In the genomic region with DNA sequence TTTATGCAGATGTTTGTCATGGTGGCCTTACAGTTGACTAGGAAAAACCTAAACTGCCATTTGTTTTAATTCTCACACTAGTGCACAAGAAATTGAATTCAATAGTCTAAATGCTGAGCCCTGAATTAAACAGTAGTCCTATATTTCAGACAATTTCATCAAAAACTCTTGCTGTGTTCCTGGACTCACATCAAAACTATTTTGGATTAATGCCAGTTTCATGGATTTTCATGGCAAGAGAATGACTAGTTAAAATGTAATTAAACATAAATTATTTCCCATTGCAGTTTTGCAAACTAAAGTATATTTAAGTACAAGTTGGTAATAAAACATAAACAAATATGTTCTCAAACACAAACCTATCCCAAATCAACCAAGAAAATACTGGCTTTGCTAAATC, we compare ENCODE assay signal across 17 cellular contexts.
DNase-seq lines count a peak whose midpoint lies in the region; ATAC-seq, FAIRE-seq and TF ChIP-seq lines count a peak whose summit lies in the region.
"Had no signal": no experiment of that assay in that cellular context is flagged by ENCODE, and none has a peak within 500 bp of the region (broad histone marks: within the 10 kb centered on the region; RNA-seq: fewer than 3 reads in every experiment).

No MANE protein-coding gene starts in this region.

- no peaks in the 10 kb centered on the region for H3K9me3 ChIP-seq in A549
- H3K9me3 ChIP-seq in BE2C, result no peaks in the 10 kb centered on the region; the same call in 1 of the 2 replicates

- DNase-seq in A549 (ENCODE audit: low read depth in 1 of 2, low spot score in 1 of 2) (no peak), M059J (ENCODE audit: low read depth) (peak; percentile 13), astrocyte of the spinal cord (ENCODE audit: low read depth, low spot score) (peak; percentile 32), fibroblast of the conjunctiva (ENCODE audit: low read depth) (peak; percentile 4), BE2C (no peak), AG08396 (ENCODE audit: low spot score) (no peak), DMS153 (lab: John Stamatoyannopoulos, UW) (no peak)
- DNase-seq: DMS79 treated with DMSO at 0.1 percent for 48 hours, GF-D8, GOT3, NCI-H1417 treated with DMSO at 0.1 percent for 48 hours, NCI-H2029, NCI-H524 treated with DMSO at 0.1 percent for 48 hours, OCI-M1 had no signal

- TF ChIP-seq POLR2A in A549 (IDR thresholded peaks at IDR 0.05; ENCODE audit: low read length), result no peak

- in situ Hi-C loops in astrocyte of the spinal cord (cut with HindIII; ENCODE audit: low sequenced_read_pairs), result no loop called here

- POLR2A ChIA-PET in A549 (lab: Yijun Ruan, JAX), result no interaction called here

- H3K4me3 ChIP-seq in A549 (no peak overlapping the region), astrocyte of the spinal cord (ENCODE audit: low read depth, low read length) (no peak overlapping the region), BE2C (ENCODE audit: low read depth, low read length) (no peak overlapping the region)

- no peak overlapping the region for H3K27ac ChIP-seq in A549
- H3K27ac ChIP-seq: HL-60, KMS-11 had no signal

- H3K27me3 ChIP-seq in BE2C, result no peaks in the 10 kb centered on the region

- no peak for ATAC-seq in A549
- ATAC-seq in GM18861 (IDR thresholded peaks at IDR 0.05; ENCODE audit: unreplicated experiment), result no peak

- peak; percentile 32 for FAIRE-seq in A549 (lab: Jason Lieb, UNC)

- no peak for TF ChIP-seq RAD21 in A549 (conservative IDR thresholded peaks at IDR 0.05 in 1 of 2, IDR thresholded peaks at IDR 0.05 in 1 of 2)

- H3K36me3 ChIP-seq in BE2C, result no peaks in the 10 kb centered on the region

- no peak overlapping the region for H3K4me2 ChIP-seq in A549
- H3K4me2 ChIP-seq: KMS-11 had no signal

- TF ChIP-seq EP300 in A549 (IDR thresholded peaks at IDR 0.05), result no peak

- H3K4me1 ChIP-seq in A549 (no peaks in the 10 kb centered on the region), BE2C (no peaks in the 10 kb centered on the region)

- CTCF ChIA-PET in A549 (lab: Yijun Ruan, JAX), result no interaction called here

- TF ChIP-seq CTCF in A549 (IDR thresholded peaks at IDR 0.05) (no peak), astrocyte of the spinal cord (IDR thresholded peaks at IDR 0.05; ENCODE audit: low read depth, low read length) (no peak), BE2C (IDR thresholded peaks at IDR 0.05; ENCODE audit: low read depth, low read length) (no peak)

TF ChIP-seq in A549, 52 proteins besides CTCF, POLR2A, EP300 and RAD21:
- TF ChIP-seq TP53 (CRISPR knock-in tag; IDR thresholded peaks at IDR 0.05) (no peak), RNF2 (IDR thresholded peaks at IDR 0.05; ENCODE audit: borderline replicate concordance, low read depth) (no peak), NR3C1 (IDR thresholded peaks at IDR 0.05) (no peak), ZNF302 (CRISPR knock-in tag; IDR thresholded peaks at IDR 0.05) (no peak), ZC3H11A (IDR thresholded peaks at IDR 0.05) (no peak), SREBF2 (IDR thresholded peaks at IDR 0.05) (no peak), MYC (IDR thresholded peaks at IDR 0.05; ENCODE audit: borderline replicate concordance, low read length) (no peak), FOXS1 (CRISPR knock-in tag; IDR thresholded peaks at IDR 0.05) (no peak), GATA3 (IDR thresholded peaks at IDR 0.05; ENCODE audit: borderline replicate concordance) (no peak), CHD4 (IDR thresholded peaks at IDR 0.05; ENCODE audit: borderline replicate concordance) (no peak)
- TF ChIP-seq, protein P1, sequence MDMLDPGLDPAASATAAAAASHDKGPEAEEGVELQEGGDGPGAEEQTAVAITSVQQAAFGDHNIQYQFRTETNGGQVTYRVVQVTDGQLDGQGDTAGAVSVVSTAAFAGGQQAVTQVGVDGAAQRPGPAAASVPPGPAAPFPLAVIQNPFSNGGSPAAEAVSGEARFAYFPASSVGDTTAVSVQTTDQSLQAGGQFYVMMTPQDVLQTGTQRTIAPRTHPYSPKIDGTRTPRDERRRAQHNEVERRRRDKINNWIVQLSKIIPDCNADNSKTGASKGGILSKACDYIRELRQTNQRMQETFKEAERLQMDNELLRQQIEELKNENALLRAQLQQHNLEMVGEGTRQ (IDR thresholded peaks at IDR 0.05), result no peak

Comparison
In these comparisons a context has a peak if more than half of its experiments do, and no peak if none do; other contexts are left out.
1. DNase-seq: peak in M059J (single experiment), astrocyte of the spinal cord (single experiment) and fibroblast of the conjunctiva (single experiment); none in A549 (0 of 2), BE2C (single experiment), AG08396 (single experiment) and DMS153 (single experiment).